ENCODE assay signal across 7 cellular contexts in genomic region chr20:37611852-37612251, GRCh38.
"Had no signal": no experiment of that assay in that cellular context is flagged by ENCODE, and none has a peak within 500 bp of the region (broad histone marks: within the 10 kb centered on the region; RNA-seq: fewer than 3 reads in every experiment).

No MANE protein-coding gene starts in this region.

- ATAC-seq: K562 had no signal

- DNase-seq: IMR-90, KBM-7, KG1 had no signal

- H3K9ac ChIP-seq: KMS-11 had no signal

- H3K27ac ChIP-seq: HL-60, KMS-11 had no signal

- H3K4me2 ChIP-seq: KMS-11 had no signal

- FAIRE-seq: HTR-8/SVneo, K562 had no signal

- H3K4me3 ChIP-seq: K562 had no signal
